In genomic region chr2:1518501-1518821, GRCh38 we compare ENCODE assay signal across 18 cellular contexts.
DNase-seq lines count a peak whose midpoint lies in the region; FAIRE-seq and TF ChIP-seq lines count a peak whose summit lies in the region.
"Had no signal": no experiment of that assay in that cellular context is flagged by ENCODE, and none has a peak within 500 bp of the region (broad histone marks: within the 10 kb centered on the region; RNA-seq: fewer than 3 reads in every experiment).

No MANE protein-coding gene starts in this region.

- TF ChIP-seq CTCF in right atrium auricular region (IDR thresholded peaks at IDR 0.05) (no peak), spleen (IDR thresholded peaks at IDR 0.05 in 8 of 11, conservative IDR thresholded peaks at IDR 0.05 in 3 of 11) (no peak)

- H3K4me3 ChIP-seq in right atrium auricular region (no peak overlapping the region), spleen (no peak overlapping the region)
- H3K4me3 ChIP-seq in Jurkat, Clone E6-1 (ENCODE audit: low read length), result peak overlapping the region; percentile 1
- H3K4me3 ChIP-seq: HAP-1, MG63, ovary, SK-N-MC, transverse colon had no signal

- H3K9me3 Mint-ChIP-seq in activated T-helper 1 cell treated with anti-CD3 and anti-CD28 coated beads, Interleukin-12 subunit alpha, Interleukin-12 subunit beta, Interleukin-2, Interleukin-4 antibody, amounts not matched to agents 30 ng/mL and 10 ng/mL and 1 ng/mL, durations not matched to agents 14 hours and 24 hours and 36 hours, result no peaks in the 10 kb centered on the region

- TF ChIP-seq POLR2A in spleen (IDR thresholded peaks at IDR 0.05), result no peak
- TF ChIP-seq POLR2A in H54 (IDR thresholded peaks at IDR 0.05; ENCODE audit: low read depth, low read length), result no peak

- no peak for FAIRE-seq in H54 (lab: Jason Lieb, UNC)
- FAIRE-seq: GM18507, GM19239 had no signal

- peak overlapping the region; percentile 1 for H3K27ac Mint-ChIP-seq in activated T-helper 1 cell treated with anti-CD3 and anti-CD28 coated beads, Interleukin-12 subunit alpha, Interleukin-12 subunit beta, Interleukin-2, Interleukin-4 antibody, amounts not matched to agents 30 ng/mL and 10 ng/mL and 1 ng/mL, durations not matched to agents 14 hours and 24 hours and 36 hours

- DNase-seq in cardiac septum (ENCODE audit: low spot score), result peak; percentile 4
- DNase-seq in right atrium auricular region (ENCODE audit: low spot score), result no peak
- DNase-seq in Jurkat, Clone E6-1 (ENCODE audit: low read depth, low spot score), result no peak
- DNase-seq in activated T-helper 1 cell treated with anti-CD3 and anti-CD28 coated beads, Interleukin-12 subunit alpha, Interleukin-12 subunit beta, Interleukin-2, Interleukin-4 antibody, amounts not matched to agents 30 ng/mL and 10 ng/mL and 1 ng/mL, durations not matched to agents 14 hours and 24 hours and 36 hours (ENCODE audit: low spot score), result no peak
- DNase-seq in spleen, result no peak
- no peak for DNase-seq in H54 (ENCODE audit: insufficient read length, low spot score)
- no peak for DNase-seq in amniotic stem cell (lab: John Stamatoyannopoulos, UW)
- no peak for DNase-seq in hypothalamus (lab: John Stamatoyannopoulos, UW)
- DNase-seq: MG63; NCI-H2029 treated with DMSO at 0.1 percent for 48 hours; NCI-H510A treated with DMSO at 0.1 percent for 48 hours; ovary; stimulated activated CD4-positive, alpha-beta T cell treated with anti-CD3 and anti-CD28 coated beads, Interleukin-4, amount 100 ng/mL, for 4 hours had no signal

- H3K27me3 Mint-ChIP-seq in activated T-helper 1 cell treated with anti-CD3 and anti-CD28 coated beads, Interleukin-12 subunit alpha, Interleukin-12 subunit beta, Interleukin-2, Interleukin-4 antibody, amounts not matched to agents 30 ng/mL and 10 ng/mL and 1 ng/mL, durations not matched to agents 14 hours and 24 hours and 36 hours (ENCODE audit: insufficient read depth), result peaks cover 3% of the 10 kb centered on the region

- H3K9me3 ChIP-seq in right atrium auricular region (no peaks in the 10 kb centered on the region), spleen (no peaks in the 10 kb centered on the region)
- H3K9me3 ChIP-seq: HAP-1, MG63, ovary, transverse colon had no signal

- 25 to 47% (median 43%) methylated on average over 2 of the region's 2 CpGs for WGBS in spleen, 5 donors

- H3K36me3 ChIP-seq in right atrium auricular region (no peaks in the 10 kb centered on the region), spleen (peaks cover 0 to 29% (median 0%) of the 10 kb centered on the region in 6 donors)
- H3K36me3 ChIP-seq: HAP-1, MG63, ovary, transverse colon had no signal

- peaks cover 16% of the 10 kb centered on the region for H3K4me1 Mint-ChIP-seq in activated T-helper 1 cell treated with anti-CD3 and anti-CD28 coated beads, Interleukin-12 subunit alpha, Interleukin-12 subunit beta, Interleukin-2, Interleukin-4 antibody, amounts not matched to agents 30 ng/mL and 10 ng/mL and 1 ng/mL, durations not matched to agents 14 hours and 24 hours and 36 hours (ENCODE audit: low read depth)

- peak overlapping the region; percentile 15 for H3K4me3 Mint-ChIP-seq in activated T-helper 1 cell treated with anti-CD3 and anti-CD28 coated beads, Interleukin-12 subunit alpha, Interleukin-12 subunit beta, Interleukin-2, Interleukin-4 antibody, amounts not matched to agents 30 ng/mL and 10 ng/mL and 1 ng/mL, durations not matched to agents 14 hours and 24 hours and 36 hours

- H3K4me1 ChIP-seq in right atrium auricular region (peaks cover 0 to 6% of the 10 kb centered on the region in 2 donors), spleen (peaks cover 0 to 29% (median 12%) of the 10 kb centered on the region in 6 donors)
- H3K4me1 ChIP-seq: HAP-1, transverse colon had no signal

- H3K27ac ChIP-seq in right atrium auricular region (peak overlapping the region in 1 of 2 donors; percentile 43), spleen (peak overlapping the region; percentile 48 to 84 (median 62))
- H3K27ac ChIP-seq: ovary, SK-N-MC, transverse colon had no signal

- intact Hi-C loops in cardiac septum (cut with DNase I) (no loop called here), spleen (cut with DNase I; ENCODE audit: low total_unique reads) (no loop called here)
- intact Hi-C loops in activated T-helper 1 cell treated with anti-CD3 and anti-CD28 coated beads, Interleukin-12 subunit alpha, Interleukin-12 subunit beta, Interleukin-2, Interleukin-4 antibody, amounts not matched to agents 30 ng/mL and 10 ng/mL and 1 ng/mL, durations not matched to agents 14 hours and 24 hours and 36 hours (cut with micrococcal nuclease), result no loop called here

- H3K27me3 ChIP-seq in right atrium auricular region (no peaks in the 10 kb centered on the region), spleen (replicated peaks in 1 of 7) (no peaks in the 10 kb centered on the region)
- H3K27me3 ChIP-seq: MG63, ovary, transverse colon had no signal

- no peaks in the 10 kb centered on the region for H3K36me3 Mint-ChIP-seq in activated T-helper 1 cell treated with anti-CD3 and anti-CD28 coated beads, Interleukin-12 subunit alpha, Interleukin-12 subunit beta, Interleukin-2, Interleukin-4 antibody, amounts not matched to agents 30 ng/mL and 10 ng/mL and 1 ng/mL, durations not matched to agents 14 hours and 24 hours and 36 hours (ENCODE audit: low read depth)
